11 cellular contexts compared by ENCODE assay signal in the genomic region with DNA sequence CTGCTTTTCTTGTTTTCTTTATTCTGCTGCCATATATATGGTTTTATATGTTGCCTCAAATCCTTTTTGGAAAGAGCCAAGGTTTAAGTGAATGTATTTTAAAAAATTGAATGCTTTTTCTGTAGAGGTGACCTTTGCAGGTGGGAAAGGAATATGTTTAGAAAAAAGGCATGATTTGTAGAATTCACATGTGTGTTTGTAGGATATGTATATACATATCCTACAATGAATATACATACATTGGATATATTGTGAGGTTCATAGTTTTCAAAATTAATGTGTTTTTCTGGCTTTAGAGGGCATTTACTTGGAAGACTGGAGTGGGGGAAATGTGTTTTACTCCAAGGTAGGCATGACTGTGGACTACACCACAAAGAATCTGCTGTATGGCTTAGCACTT. TPM values are rescaled to one million over a fixed set of nuclear protein-coding genes. Genes with fewer than 3 reads are reported as not detected.
"Had no signal": no experiment of that assay in that cellular context is flagged by ENCODE, and none has a peak within 500 bp of the region (broad histone marks: within the 10 kb centered on the region; RNA-seq: fewer than 3 reads in every experiment).

No MANE protein-coding gene starts in this region.

- H3K9me3 Mint-ChIP-seq: GM23338 had no signal

- H3K27ac Mint-ChIP-seq: GM23338, H9, HFFc6 had no signal

- FAIRE-seq: H1, H54 had no signal

- H3K9me3 ChIP-seq: HAP-1 had no signal

- H3K4me3 Mint-ChIP-seq: GM23338, H9, HFFc6 had no signal

- H3K4me3 ChIP-seq: GM23248, GM23338, HAP-1 had no signal

- DNase-seq: GM23248, GOT3, H7, H9, HCEC 1CT, HFFc6 had no signal

- H3K36me3 ChIP-seq: HAP-1 had no signal

- H3K4me1 ChIP-seq: HAP-1 had no signal

- H3K27ac ChIP-seq: GM23248 had no signal

- ATAC-seq: GM23338, HCT116 had no signal

RNA-seq across cellular contexts. Expression of gene EYA2, which starts 4.0 kb away (rescaled TPM):
- total RNA-seq: GM23248 had no signal
